Comparison of ENCODE assay signal across 37 cellular contexts in genomic region chr17:74898376-74898946, GRCh38. TPM values are rescaled to one million over a fixed set of nuclear protein-coding genes. Genes with fewer than 3 reads are reported as not detected.
"Had no signal": no experiment of that assay in that cellular context is flagged by ENCODE, and none has a peak within 500 bp of the region (broad histone marks: within the 10 kb centered on the region; RNA-seq: fewer than 3 reads in every experiment).

No MANE protein-coding gene starts in this region.

- DNase-seq: activated CD4-positive, alpha-beta T cell treated with anti-CD3 and anti-CD28 coated beads for 48 hours; activated CD4-positive, alpha-beta T cell treated with anti-CD3 and anti-CD28 coated beads, Interleukin-2, amount 50 U/mL, for 48 hours; activated CD8-positive, alpha-beta memory T cell treated with anti-CD3 and anti-CD28 coated beads for 24 hours; activated effector memory CD4-positive, alpha-beta T cell treated with anti-CD3 and anti-CD28 coated beads, Interleukin-2, amount 50 U/mL, for 16 hours; activated naive CD4-positive, alpha-beta T cell treated with anti-CD3 and anti-CD28 coated beads, Interleukin-2, amount 10 ng/mL, durations not matched to agents 7 days and 5 days; activated naive CD8-positive, alpha-beta T cell treated with anti-CD3 and anti-CD28 coated beads, Interleukin-2, amount 10 ng/mL, durations not matched to agents 7 days and 5 days; caudate nucleus; cortex of kidney; effector memory CD8-positive, alpha-beta T cell; esophagus squamous epithelium; glutamatergic neuron; kidney; left colon; naive B cell; nucleus accumbens; psoas muscle; stimulated activated CD4-positive, alpha-beta T cell treated with anti-CD3 and anti-CD28 coated beads, Interleukin-1b, Interleukin-23, amount 100 ng/mL, for 48 hours; stimulated activated CD4-positive, alpha-beta T cell treated with anti-CD3 and anti-CD28 coated beads, Interleukin-4, amount 100 ng/mL, for 4 hours; stimulated activated CD8-positive, alpha-beta memory T cell treated with anti-CD3 and anti-CD28 coated beads, Interleukin-4, amount 100 ng/mL, for 48 hours; stomach; SW 1271; T-helper 9 cell; thyroid gland; upper lobe of left lung; WERI-Rb-1 had no signal

- H3K9ac ChIP-seq: parathyroid adenoma had no signal

- H3K4me3 ChIP-seq: ascending aorta, esophagus squamous epithelium, hepatocyte, psoas muscle, smooth muscle cell, stomach, thyroid gland, upper lobe of left lung had no signal

- FAIRE-seq: frontal cortex, kidney, TTC549 had no signal

- ATAC-seq: activated CD4-positive, CD25-positive, alpha-beta regulatory T cell treated with anti-CD3 and anti-CD28 coated beads, Interleukin-2, amount 50 U/mL, for 24 hours; effector memory CD8-positive, alpha-beta T cell; left colon; psoas muscle; stimulated activated memory B cell treated with anti-CD40 and anti-IgM and Interleukin-4, amounts not matched to agents 10 μg/mL and 1 μg/mL and 100 μg/mL, for 72 hours had no signal

- H2AFZ ChIP-seq: hepatocyte, parathyroid adenoma had no signal

- H3K4me2 ChIP-seq: hepatocyte, smooth muscle cell had no signal

- H3K27ac ChIP-seq: ascending aorta, esophagus squamous epithelium, hepatocyte, parathyroid adenoma, psoas muscle, stomach, thyroid gland, upper lobe of left lung, WERI-Rb-1 had no signal

- H3K9me3 ChIP-seq: ascending aorta, esophagus squamous epithelium, psoas muscle, stomach, thyroid gland, upper lobe of left lung had no signal

- H3K36me3 ChIP-seq: ascending aorta, esophagus squamous epithelium, stomach, thyroid gland, upper lobe of left lung, WERI-Rb-1 had no signal

- H3K4me1 ChIP-seq: parathyroid adenoma, psoas muscle had no signal

- H3K79me2 ChIP-seq: hepatocyte, parathyroid adenoma had no signal

RNA-seq across cellular contexts. Expression of gene FADS6, which starts 5.0 kb away (rescaled TPM):
- total RNA-seq: activated naive CD8-positive, alpha-beta T cell treated with anti-CD3 and anti-CD28 coated beads, Interleukin-2, amount 10 ng/mL, durations not matched to agents 7 days and 5 days; ascending aorta; chondrocyte; kidney; psoas muscle; smooth muscle cell; thyroid gland; upper lobe of left lung had no signal
- polyA plus RNA-seq: neural cell, smooth muscle cell had no signal

RNA-seq across cellular contexts. Expression of gene USH1G, which starts 24.6 kb away (rescaled TPM):
- total RNA-seq: activated naive CD8-positive, alpha-beta T cell treated with anti-CD3 and anti-CD28 coated beads, Interleukin-2, amount 10 ng/mL, durations not matched to agents 7 days and 5 days; ascending aorta; chondrocyte; psoas muscle; thyroid gland had no signal
- polyA plus RNA-seq: liver, neural cell, psoas muscle had no signal

RNA-seq across cellular contexts. Expression of gene OTOP2, which starts 25.6 kb away (rescaled TPM):
- total RNA-seq: activated naive CD8-positive, alpha-beta T cell treated with anti-CD3 and anti-CD28 coated beads, Interleukin-2, amount 10 ng/mL, durations not matched to agents 7 days and 5 days; ascending aorta; chondrocyte; frontal cortex; kidney; liver; mesothelial cell of epicardium; psoas muscle; smooth muscle cell; thyroid gland; upper lobe of left lung had no signal
- polyA plus RNA-seq: liver, neural cell, psoas muscle, smooth muscle cell had no signal

RNA-seq across cellular contexts. Expression of gene OTOP3, which starts 37.2 kb away (rescaled TPM):
- total RNA-seq: activated naive CD8-positive, alpha-beta T cell treated with anti-CD3 and anti-CD28 coated beads, Interleukin-2, amount 10 ng/mL, durations not matched to agents 7 days and 5 days; ascending aorta; chondrocyte; frontal cortex; kidney; liver; mesothelial cell of epicardium; psoas muscle; smooth muscle cell; thyroid gland; upper lobe of left lung had no signal
- polyA plus RNA-seq: hepatocyte, liver, neural cell, smooth muscle cell had no signal
